ENCODE assay signal across 18 cellular contexts in the genomic region with DNA sequence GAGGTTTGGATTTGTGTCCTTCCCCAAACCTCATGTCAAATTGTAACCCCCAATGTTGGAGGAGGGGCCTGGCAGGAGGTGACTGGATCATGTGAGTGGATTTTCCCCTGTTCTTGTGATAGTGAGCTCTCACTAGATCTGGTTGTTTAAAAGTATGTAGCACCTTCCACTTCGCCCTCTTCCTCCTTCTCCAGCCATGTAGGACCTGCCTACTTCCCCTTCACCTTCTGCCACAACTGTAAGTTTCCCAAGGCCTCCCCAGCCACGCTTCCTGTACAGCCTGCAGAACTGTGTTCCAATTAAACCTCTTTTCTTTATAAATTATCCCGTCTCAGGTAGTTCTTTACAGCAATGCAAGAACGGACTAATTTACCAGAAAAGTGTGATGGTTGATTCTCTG.
A peak's percentile ranks its signal among the peaks of the same experiment; 100 is the strongest.
DNase-seq lines count a peak whose midpoint lies in the region; ATAC-seq and TF ChIP-seq lines count a peak whose summit lies in the region.
"Had no signal": no experiment of that assay in that cellular context is flagged by ENCODE, and none has a peak within 500 bp of the region (broad histone marks: within the 10 kb centered on the region; RNA-seq: fewer than 3 reads in every experiment).

No MANE protein-coding gene starts in this region.

- TF ChIP-seq CTCF in CD8-positive, alpha-beta T cell (IDR thresholded peaks at IDR 0.05) = no peak
- no peak for TF ChIP-seq CTCF in right lobe of liver (IDR thresholded peaks at IDR 0.05)
- TF ChIP-seq CTCF in sigmoid colon (IDR thresholded peaks at IDR 0.05) = no peak

- H3K27me3 Mint-ChIP-seq in CD8-positive, alpha-beta T cell (ENCODE audit: low read depth) = no peaks in the 10 kb centered on the region
- H3K27me3 Mint-ChIP-seq in activated naive CD8-positive, alpha-beta T cell treated with anti-CD3 and anti-CD28 coated beads, Interleukin-2, amount 10 ng/mL, durations not matched to agents 7 days and 5 days = no peaks in the 10 kb centered on the region

- no peaks in the 10 kb centered on the region for H3K9me3 ChIP-seq in CD8-positive, alpha-beta T cell (ENCODE audit: low read length)
- H3K9me3 ChIP-seq in right lobe of liver = no peaks in the 10 kb centered on the region
- H3K9me3 ChIP-seq in sigmoid colon = no peaks in the 10 kb centered on the region
- H3K9me3 ChIP-seq: esophagus muscularis mucosa had no signal

- TF ChIP-seq EP300 in sigmoid colon (IDR thresholded peaks at IDR 0.05) = no peak

- DNase-seq in AML-193 (lab: John Stamatoyannopoulos, UW) = peak; percentile 9 to 29
- peak in 1 of 7 experiments; percentile 38 for DNase-seq in CD8-positive, alpha-beta T cell
- DNase-seq in NOMO-1 treated with dmso at 0.1 percent for 144 hours (lab: John Stamatoyannopoulos, UW; ENCODE audit: unreplicated experiment) = peak; percentile 28
- no peak for DNase-seq in activated naive CD8-positive, alpha-beta T cell treated with anti-CD3 and anti-CD28 coated beads, Interleukin-2, amount 10 ng/mL, durations not matched to agents 7 days and 5 days
- DNase-seq in dedifferentiated amniotic fluid mesenchymal stem cell (ENCODE audit: extremely low spot score) = no peak
- DNase-seq in right lobe of liver = no peak
- DNase-seq in NCI-H524 (lab: John Stamatoyannopoulos, UW) = no peak
- no peak for DNase-seq in sigmoid colon
- DNase-seq: C1 segment of cervical spinal cord; glutamatergic neuron; H7; mesendoderm; NCI-H1048; NCI-H2171; NK-92 treated with Interleukin-12 subunit alpha and Interleukin-12 subunit beta, amount 100 ng/mL, for 24 hours; stimulated activated CD4-positive, alpha-beta T cell treated with anti-CD3 and anti-CD28 coated beads, Interleukin-4, amount 100 ng/mL, for 24 hours had no signal

- H3K36me3 Mint-ChIP-seq in CD8-positive, alpha-beta T cell = no peaks in the 10 kb centered on the region
- peaks cover 31% of the 10 kb centered on the region for H3K36me3 Mint-ChIP-seq in activated naive CD8-positive, alpha-beta T cell treated with anti-CD3 and anti-CD28 coated beads, Interleukin-2, amount 10 ng/mL, durations not matched to agents 7 days and 5 days

- H3K27ac ChIP-seq in CD8-positive, alpha-beta T cell (ENCODE audit: low read depth, low read length) = no peak overlapping the region
- H3K27ac ChIP-seq in right lobe of liver (no peak overlapping the region), sigmoid colon (no peak overlapping the region)
- H3K27ac ChIP-seq: esophagus muscularis mucosa, VCaP had no signal

- intact Hi-C loops in CD8-positive, alpha-beta T cell (cut with DNase I, micrococcal nuclease) = no loop called here
- intact Hi-C loops in right lobe of liver (cut with DNase I) = no loop called here
- intact Hi-C loops in sigmoid colon (cut with DNase I) = no loop called here

- H3K4me3 Mint-ChIP-seq in CD8-positive, alpha-beta T cell = peak overlapping the region; percentile 38
- peak overlapping the region; percentile 11 for H3K4me3 Mint-ChIP-seq in activated naive CD8-positive, alpha-beta T cell treated with anti-CD3 and anti-CD28 coated beads, Interleukin-2, amount 10 ng/mL, durations not matched to agents 7 days and 5 days

- peaks cover 47% of the 10 kb centered on the region for H3K4me1 Mint-ChIP-seq in CD8-positive, alpha-beta T cell (ENCODE audit: low read depth)
- H3K4me1 Mint-ChIP-seq in activated naive CD8-positive, alpha-beta T cell treated with anti-CD3 and anti-CD28 coated beads, Interleukin-2, amount 10 ng/mL, durations not matched to agents 7 days and 5 days = peaks cover 55% of the 10 kb centered on the region

- H3K4me1 ChIP-seq in CD8-positive, alpha-beta T cell (ENCODE audit: insufficient read depth, low read length) = peaks cover 26% of the 10 kb centered on the region
- H3K4me1 ChIP-seq in right lobe of liver (peaks cover 0 to 4% (median 0%) of the 10 kb centered on the region in 4 donors), sigmoid colon (peaks cover 0 to 12% (median 11%) of the 10 kb centered on the region in 4 donors)

- no peak for ATAC-seq in CD8-positive, alpha-beta T cell
- ATAC-seq in activated naive CD8-positive, alpha-beta T cell treated with anti-CD3 and anti-CD28 coated beads, Interleukin-2, amount 10 ng/mL, durations not matched to agents 7 days and 5 days (ENCODE audit: low read depth) = no peak
- ATAC-seq in right lobe of liver = no peak

- H3K27ac Mint-ChIP-seq in CD8-positive, alpha-beta T cell = peak overlapping the region; percentile 47
- peak overlapping the region; percentile 94 for H3K27ac Mint-ChIP-seq in activated naive CD8-positive, alpha-beta T cell treated with anti-CD3 and anti-CD28 coated beads, Interleukin-2, amount 10 ng/mL, durations not matched to agents 7 days and 5 days

- H3K4me3 ChIP-seq in CD8-positive, alpha-beta T cell (ENCODE audit: low read depth, low read length) = no peak overlapping the region
- no peak overlapping the region for H3K4me3 ChIP-seq in right lobe of liver
- H3K4me3 ChIP-seq in sigmoid colon = no peak overlapping the region
- H3K4me3 ChIP-seq: esophagus muscularis mucosa had no signal

- H3K27me3 ChIP-seq in CD8-positive, alpha-beta T cell (ENCODE audit: insufficient read depth, low read length) = no peaks in the 10 kb centered on the region
- H3K27me3 ChIP-seq in right lobe of liver (no peaks in the 10 kb centered on the region), sigmoid colon (no peaks in the 10 kb centered on the region)
- H3K27me3 ChIP-seq: esophagus muscularis mucosa had no signal

- TF ChIP-seq POLR2A in right lobe of liver (IDR thresholded peaks at IDR 0.05) (no peak), sigmoid colon (IDR thresholded peaks at IDR 0.05) (no peak)

- POLR2A ChIA-PET in CD8-positive, alpha-beta T cell (lab: Charles Lee) = interaction anchor here (0.9 kb wide), 1 partner anchor 12 kb away, joined by 3 read pairs; no protein-coding TSS in a partner anchor
- POLR2A ChIA-PET in activated naive CD8-positive, alpha-beta T cell treated with anti-CD3 and anti-CD28 coated beads, Interleukin-2, amount 10 ng/mL, durations not matched to agents 7 days and 5 days (lab: Charles Lee) = no interaction called here

- no peaks in the 10 kb centered on the region for H3K36me3 ChIP-seq in CD8-positive, alpha-beta T cell (ENCODE audit: insufficient read depth, low read length)
- H3K36me3 ChIP-seq in right lobe of liver (no peaks in the 10 kb centered on the region), sigmoid colon (no peaks in the 10 kb centered on the region)
- H3K36me3 ChIP-seq: esophagus muscularis mucosa had no signal

- peaks cover 3% of the 10 kb centered on the region for H3K9me3 Mint-ChIP-seq in CD8-positive, alpha-beta T cell
- peaks cover 24% of the 10 kb centered on the region for H3K9me3 Mint-ChIP-seq in activated naive CD8-positive, alpha-beta T cell treated with anti-CD3 and anti-CD28 coated beads, Interleukin-2, amount 10 ng/mL, durations not matched to agents 7 days and 5 days

- WGBS in right lobe of liver (ENCODE audit: insufficient coverage, low coverage, low lambda C conversion rate, missing lambda C conversion rate) = 77% methylated on average over 4 of the region's 4 CpGs
- 84 to 98% methylated on average over 4 of the region's 4 CpGs for WGBS in sigmoid colon, 2 donors

- CTCF ChIA-PET in CD8-positive, alpha-beta T cell (lab: Charles Lee) = no interaction called here

Comparison
In these comparisons a context has a peak if more than half of its experiments do, and no peak if none do; other contexts are left out.
1. DNase-seq: peak in AML-193 (2 of 2) and NOMO-1 treated with dmso at 0.1 percent for 144 hours (single experiment); none in activated naive CD8-positive, alpha-beta T cell treated with anti-CD3 and anti-CD28 coated beads, Interleukin-2, amount 10 ng/mL, durations not matched to agents 7 days and 5 days (single experiment), dedifferentiated amniotic fluid mesenchymal stem cell (single experiment), right lobe of liver (0 of 3), NCI-H524 (0 of 2) and sigmoid colon (single experiment).